ENCODE assay signal across 19 cellular contexts in the genomic region with DNA sequence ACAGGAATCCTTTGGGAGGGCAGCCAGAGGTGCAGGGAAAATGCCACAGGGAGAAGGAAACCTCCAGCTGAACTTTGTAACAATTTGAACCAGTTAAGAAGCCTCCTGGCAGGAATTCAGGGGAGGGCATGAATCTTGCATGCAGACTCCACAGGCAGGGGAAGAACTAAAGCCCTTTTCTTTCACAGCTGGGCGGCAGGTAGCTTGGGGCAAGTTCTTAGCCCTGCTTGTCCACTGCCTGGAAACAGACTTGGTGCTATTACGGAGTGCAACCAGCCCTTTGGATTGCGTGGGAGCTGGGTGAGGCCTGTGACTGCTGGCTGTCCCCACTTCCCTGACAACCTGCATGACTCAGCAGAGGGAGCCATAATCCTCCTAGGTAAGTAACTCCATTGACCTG. TPM values are rescaled to one million over a fixed set of nuclear protein-coding genes. Genes with fewer than 3 reads are reported as not detected.
DNase-seq lines count a peak whose midpoint lies in the region; ATAC-seq and TF ChIP-seq lines count a peak whose summit lies in the region.
"Had no signal": no experiment of that assay in that cellular context is flagged by ENCODE, and none has a peak within 500 bp of the region (broad histone marks: within the 10 kb centered on the region; RNA-seq: fewer than 3 reads in every experiment).

No MANE protein-coding gene starts in this region.

- TF ChIP-seq CTCF in HCT116 (IDR thresholded peaks at IDR 0.05 in 2 of 3, conservative IDR thresholded peaks at IDR 0.05 in 1 of 3; ENCODE audit: borderline replicate concordance in 1 of 3, insufficient read depth in 1 of 3, low read depth in 2 of 3, low read length in 2 of 3) (no peak), WTC11 (IDR thresholded peaks at IDR 0.05) (no peak), BE2C (IDR thresholded peaks at IDR 0.05; ENCODE audit: low read depth, low read length) (no peak)

- H3K36me3 Mint-ChIP-seq in WTC11: no peaks in the 10 kb centered on the region

- no peaks in the 10 kb centered on the region for H4K20me1 ChIP-seq in HCT116 (ENCODE audit: insufficient read depth)

- POLR2A ChIA-PET in HCT116 (lab: Charles Lee) (no interaction called here), WTC11 (lab: Charles Lee) (no interaction called here)

- TF ChIP-seq POLR2A in HCT116 (IDR thresholded peaks at IDR 0.05; ENCODE audit: borderline replicate concordance, extremely low read depth, insufficient read depth, insufficient read length): no peak

- H3K4me1 ChIP-seq in HCT116 (ENCODE audit: control insufficient read depth in 1 of 2, insufficient read depth in 2 of 2, low read length in 2 of 2): peaks cover 0 to 8% of the 10 kb centered on the region in 2 experiments; a peak in 2 of 4 replicates
- no peaks in the 10 kb centered on the region for H3K4me1 ChIP-seq in BE2C
- H3K4me1 ChIP-seq in right cardiac atrium (ENCODE audit: control insufficient read depth, insufficient read depth, low read length): no peaks in the 10 kb centered on the region

- H3K9me2 ChIP-seq in HCT116 (ENCODE audit: insufficient read depth): no peaks in the 10 kb centered on the region

- peaks cover 12% of the 10 kb centered on the region; the same call in 1 of the 2 replicates for H3K27me3 ChIP-seq in HCT116 (ENCODE audit: insufficient read depth, low read length)
- no peaks in the 10 kb centered on the region for H3K27me3 ChIP-seq in BE2C
- H3K27me3 ChIP-seq in right cardiac atrium (ENCODE audit: control insufficient read depth, insufficient read depth): no peaks in the 10 kb centered on the region

- H3K36me3 ChIP-seq in HCT116 (ENCODE audit: control insufficient read depth in 1 of 2, insufficient read depth in 2 of 2, low read length in 2 of 2): no peaks in the 10 kb centered on the region
- no peaks in the 10 kb centered on the region for H3K36me3 ChIP-seq in BE2C

- CTCF ChIA-PET in HCT116 (lab: Charles Lee) (no interaction called here), WTC11 (lab: Charles Lee) (interaction anchor here (0.7 to 1.4 kb wide), 3 partner anchors 13 to 64 kb away, joined by 3 to 6 read pairs (median 5); no protein-coding TSS in a partner anchor)

- no peaks in the 10 kb centered on the region for H3K79me2 ChIP-seq in HCT116 (ENCODE audit: insufficient read depth, low read length)

- H3K4me1 Mint-ChIP-seq in WTC11: peaks cover 4% of the 10 kb centered on the region

- no peak overlapping the region for H3K4me3 Mint-ChIP-seq in WTC11

- intact Hi-C loops in HCT116 (cut with micrococcal nuclease): no loop called here
- intact Hi-C loops in right cardiac atrium (cut with DNase I): no loop called here

- no peak overlapping the region for H3K4me3 ChIP-seq in HCT116 (replicated peaks in 1 of 2; ENCODE audit: low read depth in 1 of 2, low read length in 2 of 2)
- no peak overlapping the region for H3K4me3 ChIP-seq in BE2C (ENCODE audit: low read depth, low read length)
- no peak overlapping the region for H3K4me3 ChIP-seq in right cardiac atrium (ENCODE audit: low read length)
- H3K4me3 ChIP-seq: SK-N-MC had no signal

- ATAC-seq in HCT116: peak; percentile 36
- ATAC-seq in WTC11: 0 out of 2 replicates have a peak, but pooled peaks have one; percentile 18
- ATAC-seq in right cardiac atrium: no peak

- RAD21 ChIA-PET in HCT116 (lab: Charles Lee; ENCODE audit: low non-redundant PET in 1 of 2, low total read pairs in 2 of 2, uncharacterized antibody in 2 of 2, unreplicated experiment in 2 of 2): no interaction called here

- H3K9me3 Mint-ChIP-seq in WTC11: peaks cover 18% of the 10 kb centered on the region

- no peak overlapping the region for H2AFZ ChIP-seq in HCT116 (ENCODE audit: low read depth, low read length, poor library complexity, severe bottlenecking)

- no peaks in the 10 kb centered on the region; the same call in 1 of the 2 replicates for H3K27me3 Mint-ChIP-seq in WTC11 (ENCODE audit: low read depth)

- 93% methylated on average over 3 of the region's 3 CpGs for WGBS in right cardiac atrium

- peak overlapping the region; percentile 5; the same call in 1 of the 2 replicates for H3K4me2 ChIP-seq in HCT116 (ENCODE audit: low read length)

- no peak overlapping the region for H3K9ac ChIP-seq in HCT116 (ENCODE audit: low read length)

- no peak overlapping the region for H3K27ac ChIP-seq in HCT116 (ENCODE audit: low read depth, low read length)
- no peak overlapping the region for H3K27ac ChIP-seq in right cardiac atrium (ENCODE audit: low read length)
- H3K27ac ChIP-seq: SK-N-MC had no signal

- H3K9me3 ChIP-seq in HCT116 (ENCODE audit: control insufficient read depth in 1 of 2, insufficient read depth in 1 of 2, low read depth in 1 of 2, low read length in 2 of 2) (no peaks in the 10 kb centered on the region), BE2C (no peaks in the 10 kb centered on the region), right cardiac atrium (ENCODE audit: control insufficient read depth, low read length) (peaks cover 2% of the 10 kb centered on the region)

- DNase-seq in A172 (ENCODE audit: low spot score) (peak; percentile 14), HCT116 (ENCODE audit: low read depth, low spot score) (no peak), WTC11 (ENCODE audit: low spot score) (no peak), fibroblast of gingiva (ENCODE audit: low read depth) (peak; percentile 44), iPS-NIHi11 (ENCODE audit: low spot score) (no peak), BE2C (no peak), dermis blood vessel endothelial cell (no peak), right cardiac atrium (no peak)
- DNase-seq: 8988T, DMS79, GF-D8, GOT3, Kasumi-1, MV-4-11, NCI-H1436, NCI-H2081 treated with DMSO at 0.1 percent for 48 hours, NCI-H2227 treated with DMSO at 0.1 percent for 48 hours, NCI-H526 treated with DMSO at 0.1 percent for 48 hours had no signal

- H3K27ac Mint-ChIP-seq in WTC11: no peak overlapping the region

- TF ChIP-seq RAD21 in HCT116 (IDR thresholded peaks at IDR 0.05; ENCODE audit: low read depth): peak; percentile 16; the same call in 1 of the 2 replicates

- BruUV-seq in HCT116 (replicated peaks; lab: Mats Ljungman, UMichigan): no TSS peak

TF ChIP-seq in HCT116, 20 proteins besides CTCF, POLR2A, EP300 and RAD21 (continues in another document):
- TF ChIP-seq SP1 (IDR thresholded peaks at IDR 0.05; ENCODE audit: low read depth): no peak
- TF ChIP-seq SRF (IDR thresholded peaks at IDR 0.05; ENCODE audit: low read depth): no peak
- TF ChIP-seq, protein P1, sequence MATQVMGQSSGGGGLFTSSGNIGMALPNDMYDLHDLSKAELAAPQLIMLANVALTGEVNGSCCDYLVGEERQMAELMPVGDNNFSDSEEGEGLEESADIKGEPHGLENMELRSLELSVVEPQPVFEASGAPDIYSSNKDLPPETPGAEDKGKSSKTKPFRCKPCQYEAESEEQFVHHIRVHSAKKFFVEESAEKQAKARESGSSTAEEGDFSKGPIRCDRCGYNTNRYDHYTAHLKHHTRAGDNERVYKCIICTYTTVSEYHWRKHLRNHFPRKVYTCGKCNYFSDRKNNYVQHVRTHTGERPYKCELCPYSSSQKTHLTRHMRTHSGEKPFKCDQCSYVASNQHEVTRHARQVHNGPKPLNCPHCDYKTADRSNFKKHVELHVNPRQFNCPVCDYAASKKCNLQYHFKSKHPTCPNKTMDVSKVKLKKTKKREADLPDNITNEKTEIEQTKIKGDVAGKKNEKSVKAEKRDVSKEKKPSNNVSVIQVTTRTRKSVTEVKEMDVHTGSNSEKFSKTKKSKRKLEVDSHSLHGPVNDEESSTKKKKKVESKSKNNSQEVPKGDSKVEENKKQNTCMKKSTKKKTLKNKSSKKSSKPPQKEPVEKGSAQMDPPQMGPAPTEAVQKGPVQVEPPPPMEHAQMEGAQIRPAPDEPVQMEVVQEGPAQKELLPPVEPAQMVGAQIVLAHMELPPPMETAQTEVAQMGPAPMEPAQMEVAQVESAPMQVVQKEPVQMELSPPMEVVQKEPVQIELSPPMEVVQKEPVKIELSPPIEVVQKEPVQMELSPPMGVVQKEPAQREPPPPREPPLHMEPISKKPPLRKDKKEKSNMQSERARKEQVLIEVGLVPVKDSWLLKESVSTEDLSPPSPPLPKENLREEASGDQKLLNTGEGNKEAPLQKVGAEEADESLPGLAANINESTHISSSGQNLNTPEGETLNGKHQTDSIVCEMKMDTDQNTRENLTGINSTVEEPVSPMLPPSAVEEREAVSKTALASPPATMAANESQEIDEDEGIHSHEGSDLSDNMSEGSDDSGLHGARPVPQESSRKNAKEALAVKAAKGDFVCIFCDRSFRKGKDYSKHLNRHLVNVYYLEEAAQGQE (IDR thresholded peaks at IDR 0.05; ENCODE audit: low read depth): no peak

TF ChIP-seq in WTC11, 78 proteins besides CTCF, POLR2A, EP300 and RAD21 (continues in another document):
- TF ChIP-seq NR3C1 (CRISPR knock-in tag; conservative IDR thresholded peaks at IDR 0.05; ENCODE audit: low read depth) (no peak), TP53 (CRISPR knock-in tag; IDR thresholded peaks at IDR 0.05) (no peak), MXD4 (CRISPR knock-in tag; IDR thresholded peaks at IDR 0.05; ENCODE audit: borderline replicate concordance) (no peak), ELF4 (CRISPR knock-in tag; IDR thresholded peaks at IDR 0.05; ENCODE audit: low read depth) (no peak), TEAD1 (CRISPR knock-in tag; IDR thresholded peaks at IDR 0.05) (no peak), ZNF396 (CRISPR knock-in tag; IDR thresholded peaks at IDR 0.05; ENCODE audit: borderline replicate concordance) (no peak), ZNF121 (CRISPR knock-in tag; IDR thresholded peaks at IDR 0.05) (no peak)
- TF ChIP-seq, protein P2, sequence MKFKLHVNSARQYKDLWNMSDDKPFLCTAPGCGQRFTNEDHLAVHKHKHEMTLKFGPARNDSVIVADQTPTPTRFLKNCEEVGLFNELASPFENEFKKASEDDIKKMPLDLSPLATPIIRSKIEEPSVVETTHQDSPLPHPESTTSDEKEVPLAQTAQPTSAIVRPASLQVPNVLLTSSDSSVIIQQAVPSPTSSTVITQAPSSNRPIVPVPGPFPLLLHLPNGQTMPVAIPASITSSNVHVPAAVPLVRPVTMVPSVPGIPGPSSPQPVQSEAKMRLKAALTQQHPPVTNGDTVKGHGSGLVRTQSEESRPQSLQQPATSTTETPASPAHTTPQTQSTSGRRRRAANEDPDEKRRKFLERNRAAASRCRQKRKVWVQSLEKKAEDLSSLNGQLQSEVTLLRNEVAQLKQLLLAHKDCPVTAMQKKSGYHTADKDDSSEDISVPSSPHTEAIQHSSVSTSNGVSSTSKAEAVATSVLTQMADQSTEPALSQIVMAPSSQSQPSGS (CRISPR knock-in tag; IDR thresholded peaks at IDR 0.05; ENCODE audit: borderline replicate concordance, low read depth): no peak

RNA-seq across cellular contexts. Expression of a gene that starts 51.7 kb away (rescaled TPM):
- 7.1 and 8.1 TPM in 2 replicates for total RNA-seq in A172 (2014; rRNA removed; shearing (Covaris generic))
- total RNA-seq in HCT116 (2021; ENCODE audit: unreplicated experiment) (not detected), WTC11 (2021) (0.22 to 0.46 TPM (median 0.34 TPM) in 3 replicates), dermis blood vessel endothelial cell (0.28 and 0.68 TPM in 2 replicates), right cardiac atrium (1 to 10 TPM in 3 of 4 donors, under 1 TPM in 1; 0.15 to 2.7 (median 1.8) TPM)
- polyA plus RNA-seq in HCT116 (2012): 0.01 TPM in 1 of 2 replicates, not detected in the other
- polyA plus RNA-seq in BE2C (2012; ENCODE audit: insufficient read depth, insufficient read length, low read depth): 67.4 TPM
- polyA plus RNA-seq in right cardiac atrium: 0.14 TPM

Comparison
In these comparisons a context has a peak if more than half of its experiments do, and no peak if none do; other contexts are left out.
1. DNase-seq: peak in A172 (single experiment) and fibroblast of gingiva (single experiment); none in HCT116 (single experiment), WTC11 (single experiment), iPS-NIHi11 (single experiment), BE2C (single experiment), dermis blood vessel endothelial cell (single experiment) and right cardiac atrium (0 of 3).
2. ATAC-seq: peak in HCT116 (single experiment) and WTC11 (single experiment); none in right cardiac atrium (0 of 2).